ENCODE assay signal across 11 cellular contexts in genomic region chr10:10830316-10831061, GRCh38.
DNase-seq lines count a peak whose midpoint lies in the region; ATAC-seq, FAIRE-seq and TF ChIP-seq lines count a peak whose summit lies in the region.
"Had no signal": no experiment of that assay in that cellular context is flagged by ENCODE, and none has a peak within 500 bp of the region (broad histone marks: within the 10 kb centered on the region; RNA-seq: fewer than 3 reads in every experiment).

No MANE protein-coding gene starts in this region.

- H3K4me1 ChIP-seq in suprapubic skin, result peaks cover 11% of the 10 kb centered on the region

- no peaks in the 10 kb centered on the region for H3K36me3 ChIP-seq in suprapubic skin
- H3K36me3 ChIP-seq: ovary had no signal

- no peaks in the 10 kb centered on the region for H3K36me3 Mint-ChIP-seq in activated T-helper 17 cell treated with anti-CD3 and anti-CD28 coated beads, Interleukin-2, amount 50 U/mL, for 72 hours (ENCODE audit: low read depth)
- no peaks in the 10 kb centered on the region for H3K36me3 Mint-ChIP-seq in activated naive CD8-positive, alpha-beta T cell treated with anti-CD3 and anti-CD28 coated beads for 36 hours
- H3K36me3 Mint-ChIP-seq: activated naive CD4-positive, alpha-beta T cell treated with anti-CD3 and anti-CD28 coated beads, Interleukin-2, amount 50 U/mL, for 72 hours had no signal

- H3K4me3 ChIP-seq in choroid plexus epithelial cell (ENCODE audit: low read depth, low read length), result peak overlapping the region; percentile 5
- H3K4me3 ChIP-seq in suprapubic skin, result no peak overlapping the region
- H3K4me3 ChIP-seq: ovary had no signal

- no peaks in the 10 kb centered on the region for H3K4me1 Mint-ChIP-seq in activated T-helper 17 cell treated with anti-CD3 and anti-CD28 coated beads, Interleukin-2, amount 50 U/mL, for 72 hours
- H3K4me1 Mint-ChIP-seq in activated naive CD8-positive, alpha-beta T cell treated with anti-CD3 and anti-CD28 coated beads for 36 hours, result no peaks in the 10 kb centered on the region

- no peak overlapping the region for H3K4me3 Mint-ChIP-seq in activated T-helper 17 cell treated with anti-CD3 and anti-CD28 coated beads, Interleukin-2, amount 50 U/mL, for 72 hours
- no peak overlapping the region for H3K4me3 Mint-ChIP-seq in activated naive CD8-positive, alpha-beta T cell treated with anti-CD3 and anti-CD28 coated beads for 36 hours

- H3K27me3 ChIP-seq in suprapubic skin, result no peaks in the 10 kb centered on the region
- H3K27me3 ChIP-seq: ovary had no signal

- WGBS in suprapubic skin, result 29% methylated on average over 5 of the region's 5 CpGs

- H3K27ac ChIP-seq in suprapubic skin, result peak overlapping the region; percentile 80

- DNase-seq in HTR-8/SVneo (ENCODE audit: insufficient read length, low spot score) (peak; percentile 12), choroid plexus epithelial cell (ENCODE audit: low read depth) (peak; percentile 95), kidney tubule cell (ENCODE audit: low spot score) (peak; percentile 76), suprapubic skin (ENCODE audit: low spot score in 2 of 2) (no peak), OCI-M1 (lab: John Stamatoyannopoulos, UW) (no peak), NCI-H2171 treated with DMSO at 0.1 percent for 48 hours (lab: John Stamatoyannopoulos, UW) (no peak)
- no peak for DNase-seq in activated naive CD8-positive, alpha-beta T cell treated with anti-CD3 and anti-CD28 coated beads for 36 hours

- peaks cover 3% of the 10 kb centered on the region for H3K9me3 Mint-ChIP-seq in activated T-helper 17 cell treated with anti-CD3 and anti-CD28 coated beads, Interleukin-2, amount 50 U/mL, for 72 hours
- H3K9me3 Mint-ChIP-seq in activated naive CD8-positive, alpha-beta T cell treated with anti-CD3 and anti-CD28 coated beads for 36 hours, result peaks cover 2% of the 10 kb centered on the region
- H3K9me3 Mint-ChIP-seq: activated naive CD4-positive, alpha-beta T cell treated with anti-CD3 and anti-CD28 coated beads, Interleukin-2, amount 50 U/mL, for 72 hours had no signal

- TF ChIP-seq EP300 in suprapubic skin (IDR thresholded peaks at IDR 0.05), result no peak

- H3K27me3 Mint-ChIP-seq in activated T-helper 17 cell treated with anti-CD3 and anti-CD28 coated beads, Interleukin-2, amount 50 U/mL, for 72 hours, result peaks cover 6% of the 10 kb centered on the region
- peaks cover 22% of the 10 kb centered on the region for H3K27me3 Mint-ChIP-seq in activated naive CD8-positive, alpha-beta T cell treated with anti-CD3 and anti-CD28 coated beads for 36 hours

- H3K9me3 ChIP-seq in suprapubic skin, result no peaks in the 10 kb centered on the region
- H3K9me3 ChIP-seq: ovary had no signal

- ATAC-seq in activated T-helper 17 cell treated with anti-CD3 and anti-CD28 coated beads, Interleukin-2, amount 50 U/mL, for 72 hours (replicated peaks), result no peak
- ATAC-seq: activated CD4-positive, CD25-positive, alpha-beta regulatory T cell treated with anti-CD3 and anti-CD28 coated beads, Interleukin-2, amount 50 U/mL, for 24 hours; activated naive CD4-positive, alpha-beta T cell treated with anti-CD3 and anti-CD28 coated beads, Interleukin-2, amount 50 U/mL, for 72 hours had no signal

- TF ChIP-seq CTCF in choroid plexus epithelial cell (conservative IDR thresholded peaks at IDR 0.05; ENCODE audit: low read depth, low read length), result no peak
- no peak for TF ChIP-seq CTCF in suprapubic skin (IDR thresholded peaks at IDR 0.05)

- FAIRE-seq in HTR-8/SVneo (lab: Jason Lieb, UNC), result no peak

- no peak for TF ChIP-seq POLR2A in suprapubic skin (IDR thresholded peaks at IDR 0.05)

- no peak overlapping the region for H3K27ac Mint-ChIP-seq in activated T-helper 17 cell treated with anti-CD3 and anti-CD28 coated beads, Interleukin-2, amount 50 U/mL, for 72 hours
- no peak overlapping the region for H3K27ac Mint-ChIP-seq in activated naive CD8-positive, alpha-beta T cell treated with anti-CD3 and anti-CD28 coated beads for 36 hours

Comparison
In these comparisons a context has a peak if more than half of its experiments do, and no peak if none do; other contexts are left out.
1. DNase-seq: peak in HTR-8/SVneo (single experiment), choroid plexus epithelial cell (single experiment) and kidney tubule cell (single experiment); none in suprapubic skin (0 of 2), OCI-M1 (single experiment), activated naive CD8-positive, alpha-beta T cell treated with anti-CD3 and anti-CD28 coated beads for 36 hours (single experiment) and NCI-H2171 treated with DMSO at 0.1 percent for 48 hours (single experiment).